In the genomic region with DNA sequence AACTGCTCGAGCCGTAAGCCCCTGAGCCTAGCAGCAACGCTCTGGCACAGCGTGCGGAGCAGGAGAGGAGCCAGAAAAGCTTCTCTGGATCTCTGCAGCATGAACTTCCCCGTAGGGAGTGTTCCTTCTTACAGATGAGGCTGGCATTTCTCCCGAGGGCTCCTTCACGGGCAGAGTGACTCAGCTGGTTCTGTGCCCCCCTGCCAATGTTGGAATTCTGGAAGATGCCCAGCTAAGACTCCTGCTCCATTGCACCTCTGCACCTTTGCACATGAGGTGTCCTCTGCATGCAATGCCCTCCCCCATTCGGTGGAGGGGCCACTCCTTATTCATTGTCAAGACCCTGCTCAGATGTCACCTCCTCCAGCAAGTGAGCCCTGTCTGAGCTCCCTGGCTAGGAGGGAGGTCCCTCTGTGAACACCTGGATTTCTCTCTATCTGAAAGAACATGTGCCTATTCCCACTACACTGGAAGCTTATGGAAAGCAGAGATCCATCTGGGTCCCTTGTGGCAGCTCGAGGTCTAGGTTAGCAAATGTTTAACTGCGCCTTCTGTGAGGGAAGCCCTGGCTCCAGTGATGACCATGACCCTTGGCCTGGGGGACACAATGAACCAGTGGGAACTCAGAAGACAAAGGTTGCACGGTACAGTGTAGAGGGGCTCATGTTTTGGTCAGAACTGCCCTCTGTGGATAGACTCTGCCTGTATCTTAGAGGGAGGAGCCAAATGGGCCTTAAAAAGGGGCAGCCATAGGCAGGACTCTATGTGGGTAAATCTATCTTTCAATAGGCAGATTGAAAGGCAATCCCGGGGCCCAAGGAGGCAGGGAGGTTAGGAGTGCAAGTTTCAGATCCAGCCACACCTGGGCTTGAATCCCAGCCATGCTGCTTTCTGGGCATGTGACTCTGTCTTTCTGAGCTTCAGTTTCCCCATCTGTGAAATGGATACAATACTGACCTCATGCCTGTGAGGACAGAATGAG, we compare ENCODE assay signal across 1 cellular context.
TF ChIP-seq lines count a peak whose summit lies in the region.

No MANE protein-coding gene starts in this region.

TF ChIP-seq in HepG2, 621 proteins besides CTCF, POLR2A, EP300 and RAD21 (continued from another document and continues in another):
- peak; percentile 78; the same call in 1 of the 2 replicates for TF ChIP-seq NCOR1 (IDR thresholded peaks at IDR 0.05; ENCODE audit: borderline replicate concordance, low read length)
- TF ChIP-seq, protein P1, sequence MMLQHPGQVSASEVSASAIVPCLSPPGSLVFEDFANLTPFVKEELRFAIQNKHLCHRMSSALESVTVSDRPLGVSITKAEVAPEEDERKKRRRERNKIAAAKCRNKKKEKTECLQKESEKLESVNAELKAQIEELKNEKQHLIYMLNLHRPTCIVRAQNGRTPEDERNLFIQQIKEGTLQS (CRISPR knock-in tag; IDR thresholded peaks at IDR 0.05) = no peak
- TF ChIP-seq ZNF543 (CRISPR knock-in tag; IDR thresholded peaks at IDR 0.05) = no peak
- TF ChIP-seq, protein P2, sequence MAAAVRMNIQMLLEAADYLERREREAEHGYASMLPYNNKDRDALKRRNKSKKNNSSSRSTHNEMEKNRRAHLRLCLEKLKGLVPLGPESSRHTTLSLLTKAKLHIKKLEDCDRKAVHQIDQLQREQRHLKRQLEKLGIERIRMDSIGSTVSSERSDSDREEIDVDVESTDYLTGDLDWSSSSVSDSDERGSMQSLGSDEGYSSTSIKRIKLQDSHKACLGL (CRISPR knock-in tag; IDR thresholded peaks at IDR 0.05) = no peak
- no peak for TF ChIP-seq ZNF720 (CRISPR knock-in tag; IDR thresholded peaks at IDR 0.05)
- peak; percentile 24 for TF ChIP-seq XRCC5 (optimal IDR thresholded peaks at IDR 0.05; ENCODE audit: low read length)
- TF ChIP-seq POLR2G (IDR thresholded peaks at IDR 0.05; ENCODE audit: low read depth, low read length) = no peak
- TF ChIP-seq, protein P3, sequence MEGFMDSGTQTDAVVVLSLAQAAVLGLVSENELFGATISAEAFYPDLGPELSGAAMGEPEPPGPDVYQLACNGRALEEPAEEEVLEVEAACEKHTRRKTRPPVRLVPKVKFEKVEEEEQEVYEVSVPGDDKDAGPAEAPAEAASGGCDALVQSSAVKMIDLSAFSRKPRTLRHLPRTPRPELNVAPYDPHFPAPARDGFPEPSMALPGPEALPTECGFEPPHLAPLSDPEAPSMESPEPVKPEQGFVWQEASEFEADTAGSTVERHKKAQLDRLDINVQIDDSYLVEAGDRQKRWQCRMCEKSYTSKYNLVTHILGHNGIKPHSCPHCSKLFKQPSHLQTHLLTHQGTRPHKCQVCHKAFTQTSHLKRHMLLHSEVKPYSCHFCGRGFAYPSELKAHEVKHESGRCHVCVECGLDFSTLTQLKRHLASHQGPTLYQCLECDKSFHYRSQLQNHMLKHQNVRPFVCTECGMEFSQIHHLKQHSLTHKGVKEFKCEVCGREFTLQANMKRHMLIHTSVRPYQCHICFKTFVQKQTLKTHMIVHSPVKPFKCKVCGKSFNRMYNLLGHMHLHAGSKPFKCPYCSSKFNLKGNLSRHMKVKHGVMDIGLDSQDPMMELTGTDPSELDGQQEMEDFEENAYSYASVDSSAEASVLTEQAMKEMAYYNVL (CRISPR knock-in tag; IDR thresholded peaks at IDR 0.05; ENCODE audit: borderline replicate concordance) = peak; percentile 66; the same call in 1 of the 2 replicates
- TF ChIP-seq HOXA3 (CRISPR knock-in tag; IDR thresholded peaks at IDR 0.05) = peak; percentile 79
- no peak for TF ChIP-seq ZNF30 (CRISPR knock-in tag; IDR thresholded peaks at IDR 0.05)
- TF ChIP-seq ZSCAN12 (CRISPR knock-in tag; IDR thresholded peaks at IDR 0.05) = no peak
- TF ChIP-seq, protein P4, sequence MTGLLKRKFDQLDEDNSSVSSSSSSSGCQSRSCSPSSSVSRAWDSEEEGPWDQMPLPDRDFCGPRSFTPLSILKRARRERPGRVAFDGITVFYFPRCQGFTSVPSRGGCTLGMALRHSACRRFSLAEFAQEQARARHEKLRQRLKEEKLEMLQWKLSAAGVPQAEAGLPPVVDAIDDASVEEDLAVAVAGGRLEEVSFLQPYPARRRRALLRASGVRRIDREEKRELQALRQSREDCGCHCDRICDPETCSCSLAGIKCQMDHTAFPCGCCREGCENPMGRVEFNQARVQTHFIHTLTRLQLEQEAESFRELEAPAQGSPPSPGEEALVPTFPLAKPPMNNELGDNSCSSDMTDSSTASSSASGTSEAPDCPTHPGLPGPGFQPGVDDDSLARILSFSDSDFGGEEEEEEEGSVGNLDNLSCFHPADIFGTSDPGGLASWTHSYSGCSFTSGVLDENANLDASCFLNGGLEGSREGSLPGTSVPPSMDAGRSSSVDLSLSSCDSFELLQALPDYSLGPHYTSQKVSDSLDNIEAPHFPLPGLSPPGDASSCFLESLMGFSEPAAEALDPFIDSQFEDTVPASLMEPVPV (CRISPR knock-in tag; IDR thresholded peaks at IDR 0.05) = no peak
- TF ChIP-seq, protein P5, sequence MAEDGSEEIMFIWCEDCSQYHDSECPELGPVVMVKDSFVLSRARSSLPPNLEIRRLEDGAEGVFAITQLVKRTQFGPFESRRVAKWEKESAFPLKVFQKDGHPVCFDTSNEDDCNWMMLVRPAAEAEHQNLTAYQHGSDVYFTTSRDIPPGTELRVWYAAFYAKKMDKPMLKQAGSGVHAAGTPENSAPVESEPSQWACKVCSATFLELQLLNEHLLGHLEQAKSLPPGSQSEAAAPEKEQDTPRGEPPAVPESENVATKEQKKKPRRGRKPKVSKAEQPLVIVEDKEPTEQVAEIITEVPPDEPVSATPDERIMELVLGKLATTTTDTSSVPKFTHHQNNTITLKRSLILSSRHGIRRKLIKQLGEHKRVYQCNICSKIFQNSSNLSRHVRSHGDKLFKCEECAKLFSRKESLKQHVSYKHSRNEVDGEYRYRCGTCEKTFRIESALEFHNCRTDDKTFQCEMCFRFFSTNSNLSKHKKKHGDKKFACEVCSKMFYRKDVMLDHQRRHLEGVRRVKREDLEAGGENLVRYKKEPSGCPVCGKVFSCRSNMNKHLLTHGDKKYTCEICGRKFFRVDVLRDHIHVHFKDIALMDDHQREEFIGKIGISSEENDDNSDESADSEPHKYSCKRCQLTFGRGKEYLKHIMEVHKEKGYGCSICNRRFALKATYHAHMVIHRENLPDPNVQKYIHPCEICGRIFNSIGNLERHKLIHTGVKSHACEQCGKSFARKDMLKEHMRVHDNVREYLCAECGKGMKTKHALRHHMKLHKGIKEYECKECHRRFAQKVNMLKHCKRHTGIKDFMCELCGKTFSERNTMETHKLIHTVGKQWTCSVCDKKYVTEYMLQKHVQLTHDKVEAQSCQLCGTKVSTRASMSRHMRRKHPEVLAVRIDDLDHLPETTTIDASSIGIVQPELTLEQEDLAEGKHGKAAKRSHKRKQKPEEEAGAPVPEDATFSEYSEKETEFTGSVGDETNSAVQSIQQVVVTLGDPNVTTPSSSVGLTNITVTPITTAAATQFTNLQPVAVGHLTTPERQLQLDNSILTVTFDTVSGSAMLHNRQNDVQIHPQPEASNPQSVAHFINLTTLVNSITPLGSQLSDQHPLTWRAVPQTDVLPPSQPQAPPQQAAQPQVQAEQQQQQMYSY (CRISPR knock-in tag; IDR thresholded peaks at IDR 0.05) = no peak
- TF ChIP-seq ZFP90 (CRISPR knock-in tag; IDR thresholded peaks at IDR 0.05; ENCODE audit: borderline replicate concordance) = no peak
- TF ChIP-seq TAF15 (IDR thresholded peaks at IDR 0.05; ENCODE audit: low read depth, low read length, poor library complexity, severe bottlenecking) = no peak
- no peak for TF ChIP-seq HNRNPLL (IDR thresholded peaks at IDR 0.05; ENCODE audit: low read depth, low read length, poor library complexity, severe bottlenecking)
- TF ChIP-seq, protein P6, sequence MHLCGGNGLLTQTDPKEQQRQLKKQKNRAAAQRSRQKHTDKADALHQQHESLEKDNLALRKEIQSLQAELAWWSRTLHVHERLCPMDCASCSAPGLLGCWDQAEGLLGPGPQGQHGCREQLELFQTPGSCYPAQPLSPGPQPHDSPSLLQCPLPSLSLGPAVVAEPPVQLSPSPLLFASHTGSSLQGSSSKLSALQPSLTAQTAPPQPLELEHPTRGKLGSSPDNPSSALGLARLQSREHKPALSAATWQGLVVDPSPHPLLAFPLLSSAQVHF (CRISPR knock-in tag; IDR thresholded peaks at IDR 0.05) = no peak
- TF ChIP-seq, protein P7, sequence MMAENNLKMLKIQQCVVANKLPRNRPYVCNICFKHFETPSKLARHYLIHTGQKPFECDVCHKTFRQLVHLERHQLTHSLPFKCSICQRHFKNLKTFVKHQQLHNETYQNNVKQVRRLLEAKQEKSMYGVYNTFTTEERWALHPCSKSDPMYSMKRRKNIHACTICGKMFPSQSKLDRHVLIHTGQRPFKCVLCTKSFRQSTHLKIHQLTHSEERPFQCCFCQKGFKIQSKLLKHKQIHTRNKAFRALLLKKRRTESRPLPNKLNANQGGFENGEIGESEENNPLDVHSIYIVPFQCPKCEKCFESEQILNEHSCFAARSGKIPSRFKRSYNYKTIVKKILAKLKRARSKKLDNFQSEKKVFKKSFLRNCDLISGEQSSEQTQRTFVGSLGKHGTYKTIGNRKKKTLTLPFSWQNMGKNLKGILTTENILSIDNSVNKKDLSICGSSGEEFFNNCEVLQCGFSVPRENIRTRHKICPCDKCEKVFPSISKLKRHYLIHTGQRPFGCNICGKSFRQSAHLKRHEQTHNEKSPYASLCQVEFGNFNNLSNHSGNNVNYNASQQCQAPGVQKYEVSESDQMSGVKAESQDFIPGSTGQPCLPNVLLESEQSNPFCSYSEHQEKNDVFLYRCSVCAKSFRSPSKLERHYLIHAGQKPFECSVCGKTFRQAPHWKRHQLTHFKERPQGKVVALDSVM (CRISPR knock-in tag; IDR thresholded peaks at IDR 0.05) = peak; percentile 55; the same call in 1 of the 2 replicates
- peak; percentile 53; the same call in 1 of the 2 replicates for TF ChIP-seq ZFP36L1 (CRISPR knock-in tag; IDR thresholded peaks at IDR 0.05)
- TF ChIP-seq ATF7-NPFF (CRISPR knock-in tag; IDR thresholded peaks at IDR 0.05; ENCODE audit: low read depth) = no peak
- 0 out of 2 replicates have a peak, but pooled peaks have one; percentile 5 for TF ChIP-seq LCORL (IDR thresholded peaks at IDR 0.05)
- peak; percentile 98 for TF ChIP-seq LCORL (CRISPR knock-in tag; IDR thresholded peaks at IDR 0.05)
- TF ChIP-seq NFE2L1 (CRISPR knock-in tag; IDR thresholded peaks at IDR 0.05; ENCODE audit: borderline replicate concordance) = no peak
- TF ChIP-seq, protein P8, sequence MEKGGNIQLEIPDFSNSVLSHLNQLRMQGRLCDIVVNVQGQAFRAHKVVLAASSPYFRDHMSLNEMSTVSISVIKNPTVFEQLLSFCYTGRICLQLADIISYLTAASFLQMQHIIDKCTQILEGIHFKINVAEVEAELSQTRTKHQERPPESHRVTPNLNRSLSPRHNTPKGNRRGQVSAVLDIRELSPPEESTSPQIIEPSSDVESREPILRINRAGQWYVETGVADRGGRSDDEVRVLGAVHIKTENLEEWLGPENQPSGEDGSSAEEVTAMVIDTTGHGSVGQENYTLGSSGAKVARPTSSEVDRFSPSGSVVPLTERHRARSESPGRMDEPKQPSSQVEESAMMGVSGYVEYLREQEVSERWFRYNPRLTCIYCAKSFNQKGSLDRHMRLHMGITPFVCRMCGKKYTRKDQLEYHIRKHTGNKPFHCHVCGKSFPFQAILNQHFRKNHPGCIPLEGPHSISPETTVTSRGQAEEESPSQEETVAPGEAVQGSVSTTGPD (CRISPR knock-in tag; IDR thresholded peaks at IDR 0.05) = no peak
- TF ChIP-seq ZNF44 (CRISPR knock-in tag; IDR thresholded peaks at IDR 0.05) = no peak
- TF ChIP-seq SP1 (IDR thresholded peaks at IDR 0.05) = no peak
- no peak for TF ChIP-seq SP1 (CRISPR knock-in tag; IDR thresholded peaks at IDR 0.05)
- TF ChIP-seq, protein P9, sequence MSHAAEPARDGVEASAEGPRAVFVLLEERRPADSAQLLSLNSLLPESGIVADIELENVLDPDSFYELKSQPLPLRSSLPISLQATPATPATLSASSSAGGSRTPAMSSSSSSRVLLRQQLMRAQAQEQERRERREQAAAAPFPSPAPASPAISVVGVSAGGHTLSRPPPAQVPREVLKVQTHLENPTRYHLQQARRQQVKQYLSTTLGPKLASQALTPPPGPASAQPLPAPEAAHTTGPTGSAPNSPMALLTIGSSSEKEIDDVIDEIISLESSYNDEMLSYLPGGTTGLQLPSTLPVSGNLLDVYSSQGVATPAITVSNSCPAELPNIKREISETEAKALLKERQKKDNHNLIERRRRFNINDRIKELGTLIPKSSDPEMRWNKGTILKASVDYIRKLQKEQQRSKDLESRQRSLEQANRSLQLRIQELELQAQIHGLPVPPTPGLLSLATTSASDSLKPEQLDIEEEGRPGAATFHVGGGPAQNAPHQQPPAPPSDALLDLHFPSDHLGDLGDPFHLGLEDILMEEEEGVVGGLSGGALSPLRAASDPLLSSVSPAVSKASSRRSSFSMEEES (CRISPR knock-in tag; IDR thresholded peaks at IDR 0.05) = peak; percentile 40; the same call in 1 of the 2 replicates
- TF ChIP-seq, protein P10, sequence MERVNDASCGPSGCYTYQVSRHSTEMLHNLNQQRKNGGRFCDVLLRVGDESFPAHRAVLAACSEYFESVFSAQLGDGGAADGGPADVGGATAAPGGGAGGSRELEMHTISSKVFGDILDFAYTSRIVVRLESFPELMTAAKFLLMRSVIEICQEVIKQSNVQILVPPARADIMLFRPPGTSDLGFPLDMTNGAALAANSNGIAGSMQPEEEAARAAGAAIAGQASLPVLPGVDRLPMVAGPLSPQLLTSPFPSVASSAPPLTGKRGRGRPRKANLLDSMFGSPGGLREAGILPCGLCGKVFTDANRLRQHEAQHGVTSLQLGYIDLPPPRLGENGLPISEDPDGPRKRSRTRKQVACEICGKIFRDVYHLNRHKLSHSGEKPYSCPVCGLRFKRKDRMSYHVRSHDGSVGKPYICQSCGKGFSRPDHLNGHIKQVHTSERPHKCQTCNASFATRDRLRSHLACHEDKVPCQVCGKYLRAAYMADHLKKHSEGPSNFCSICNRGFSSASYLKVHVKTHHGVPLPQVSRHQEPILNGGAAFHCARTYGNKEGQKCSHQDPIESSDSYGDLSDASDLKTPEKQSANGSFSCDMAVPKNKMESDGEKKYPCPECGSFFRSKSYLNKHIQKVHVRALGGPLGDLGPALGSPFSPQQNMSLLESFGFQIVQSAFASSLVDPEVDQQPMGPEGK (CRISPR knock-in tag; IDR thresholded peaks at IDR 0.05) = peak; percentile 67
- TF ChIP-seq, protein P11, sequence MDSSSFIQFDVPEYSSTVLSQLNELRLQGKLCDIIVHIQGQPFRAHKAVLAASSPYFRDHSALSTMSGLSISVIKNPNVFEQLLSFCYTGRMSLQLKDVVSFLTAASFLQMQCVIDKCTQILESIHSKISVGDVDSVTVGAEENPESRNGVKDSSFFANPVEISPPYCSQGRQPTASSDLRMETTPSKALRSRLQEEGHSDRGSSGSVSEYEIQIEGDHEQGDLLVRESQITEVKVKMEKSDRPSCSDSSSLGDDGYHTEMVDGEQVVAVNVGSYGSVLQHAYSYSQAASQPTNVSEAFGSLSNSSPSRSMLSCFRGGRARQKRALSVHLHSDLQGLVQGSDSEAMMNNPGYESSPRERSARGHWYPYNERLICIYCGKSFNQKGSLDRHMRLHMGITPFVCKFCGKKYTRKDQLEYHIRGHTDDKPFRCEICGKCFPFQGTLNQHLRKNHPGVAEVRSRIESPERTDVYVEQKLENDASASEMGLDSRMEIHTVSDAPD (CRISPR knock-in tag; IDR thresholded peaks at IDR 0.05) = peak; percentile 81; the same call in 1 of the 2 replicates
- TF ChIP-seq, protein P12, sequence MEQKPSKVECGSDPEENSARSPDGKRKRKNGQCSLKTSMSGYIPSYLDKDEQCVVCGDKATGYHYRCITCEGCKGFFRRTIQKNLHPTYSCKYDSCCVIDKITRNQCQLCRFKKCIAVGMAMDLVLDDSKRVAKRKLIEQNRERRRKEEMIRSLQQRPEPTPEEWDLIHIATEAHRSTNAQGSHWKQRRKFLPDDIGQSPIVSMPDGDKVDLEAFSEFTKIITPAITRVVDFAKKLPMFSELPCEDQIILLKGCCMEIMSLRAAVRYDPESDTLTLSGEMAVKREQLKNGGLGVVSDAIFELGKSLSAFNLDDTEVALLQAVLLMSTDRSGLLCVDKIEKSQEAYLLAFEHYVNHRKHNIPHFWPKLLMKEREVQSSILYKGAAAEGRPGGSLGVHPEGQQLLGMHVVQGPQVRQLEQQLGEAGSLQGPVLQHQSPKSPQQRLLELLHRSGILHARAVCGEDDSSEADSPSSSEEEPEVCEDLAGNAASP (CRISPR knock-in tag; IDR thresholded peaks at IDR 0.05; ENCODE audit: borderline replicate concordance) = peak; percentile 89; the same call in 1 of the 2 replicates
